Comparison of ENCODE assay signal across 9 cellular contexts in genomic region chr19:12126707-12127106, GRCh38. TPM values are rescaled to one million over a fixed set of nuclear protein-coding genes. Genes with fewer than 3 reads are reported as not detected.
DNase-seq lines count a peak whose midpoint lies in the region; ATAC-seq and TF ChIP-seq lines count a peak whose summit lies in the region.
"Had no signal": no experiment of that assay in that cellular context is flagged by ENCODE, and none has a peak within 500 bp of the region (broad histone marks: within the 10 kb centered on the region; RNA-seq: fewer than 3 reads in every experiment).

No MANE protein-coding gene starts in this region.

- H3K9me3 Mint-ChIP-seq in natural killer cell treated with Interleukin-12 subunit alpha and Interleukin-12 subunit beta and Interleukin-15 and Interleukin-18, amount 100 ng/mL, for 72 hours = peaks cover 6% of the 10 kb centered on the region

- no peaks in the 10 kb centered on the region for H3K4me1 Mint-ChIP-seq in natural killer cell treated with Interleukin-12 subunit alpha and Interleukin-12 subunit beta and Interleukin-15 and Interleukin-18, amount 100 ng/mL, for 72 hours (ENCODE audit: low read depth in 2 of 2)

- no peak for ATAC-seq in natural killer cell treated with Interleukin-12 subunit alpha and Interleukin-12 subunit beta and Interleukin-15 and Interleukin-18, amount 100 ng/mL, for 72 hours
- no peak for ATAC-seq in HG03039 (IDR thresholded peaks at IDR 0.05; ENCODE audit: unreplicated experiment)
- ATAC-seq: Right ventricle myocardium inferior had no signal

- no peaks in the 10 kb centered on the region for H3K27me3 Mint-ChIP-seq in natural killer cell treated with Interleukin-12 subunit alpha and Interleukin-12 subunit beta and Interleukin-15 and Interleukin-18, amount 100 ng/mL, for 72 hours

- H3K4me3 ChIP-seq in choroid plexus epithelial cell (ENCODE audit: low read depth, low read length) = no peak overlapping the region

- peaks cover 11% of the 10 kb centered on the region for H3K36me3 Mint-ChIP-seq in natural killer cell treated with Interleukin-12 subunit alpha and Interleukin-12 subunit beta and Interleukin-15 and Interleukin-18, amount 100 ng/mL, for 72 hours

- H3K4me3 Mint-ChIP-seq in natural killer cell treated with Interleukin-12 subunit alpha and Interleukin-12 subunit beta and Interleukin-15 and Interleukin-18, amount 100 ng/mL, for 72 hours = no peak overlapping the region

- in situ Hi-C loops in KBM-7 (cut with MboI; ENCODE audit: low pct_unique_long_range_greater_than_20kb, low sequenced_read_pairs) = no loop called here

- H3K27ac Mint-ChIP-seq in natural killer cell treated with Interleukin-12 subunit alpha and Interleukin-12 subunit beta and Interleukin-15 and Interleukin-18, amount 100 ng/mL, for 72 hours = no peak overlapping the region

- DNase-seq in DMS53 (lab: John Stamatoyannopoulos, UW) = peak; percentile 57
- peak; percentile 19 for DNase-seq in KBM-7
- DNase-seq in choroid plexus epithelial cell (ENCODE audit: low read depth) = peak; percentile 26
- DNase-seq in natural killer cell treated with Interleukin-12 subunit alpha and Interleukin-12 subunit beta and Interleukin-15 and Interleukin-18, amount 100 ng/mL, for 72 hours (ENCODE audit: low spot score) = peak; percentile 67
- no peak for DNase-seq in NCI-H524 treated with DMSO at 0.1 percent for 48 hours (lab: John Stamatoyannopoulos, UW)
- DNase-seq in GOT3 (lab: John Stamatoyannopoulos, UW) = no peak
- no peak for DNase-seq in HK-2 (ENCODE audit: unreplicated experiment)

- TF ChIP-seq CTCF in choroid plexus epithelial cell (conservative IDR thresholded peaks at IDR 0.05; ENCODE audit: low read depth, low read length) = peak; percentile 55

RNA-seq across cellular contexts. Expression of gene ZNF20, which starts 13.4 kb away (rescaled TPM):
- total RNA-seq in natural killer cell treated with Interleukin-12 subunit alpha and Interleukin-12 subunit beta and Interleukin-15 and Interleukin-18, amount 100 ng/mL, for 72 hours = 1 to 10 TPM; 2.7 to 4.4 TPM

RNA-seq across cellular contexts. Expression of gene ZNF625, which starts 29.8 kb away (rescaled TPM):
- total RNA-seq in natural killer cell treated with Interleukin-12 subunit alpha and Interleukin-12 subunit beta and Interleukin-15 and Interleukin-18, amount 100 ng/mL, for 72 hours = 1 to 10 TPM; 5.1 to 7.8 TPM

RNA-seq across cellular contexts. Expression of gene ZNF136, which starts 36.2 kb away (rescaled TPM):
- total RNA-seq in natural killer cell treated with Interleukin-12 subunit alpha and Interleukin-12 subunit beta and Interleukin-15 and Interleukin-18, amount 100 ng/mL, for 72 hours = 10 to 100 TPM; 12.1 to 20.9 TPM

Comparison
In these comparisons a context has a peak if more than half of its experiments do, and no peak if none do; other contexts are left out.
1. DNase-seq: peak in DMS53 (single experiment), KBM-7 (single experiment), choroid plexus epithelial cell (single experiment) and natural killer cell treated with Interleukin-12 subunit alpha and Interleukin-12 subunit beta and Interleukin-15 and Interleukin-18, amount 100 ng/mL, for 72 hours (single experiment); none in NCI-H524 treated with DMSO at 0.1 percent for 48 hours (single experiment), GOT3 (single experiment) and HK-2 (single experiment).